18 cellular contexts compared by ENCODE assay signal in genomic region chr4:52870225-52870624, GRCh38. TPM values are rescaled to one million over a fixed set of nuclear protein-coding genes. Genes with fewer than 3 reads are reported as not detected.
DNase-seq lines count a peak whose midpoint lies in the region; ATAC-seq and TF ChIP-seq lines count a peak whose summit lies in the region.
"Had no signal": no experiment of that assay in that cellular context is flagged by ENCODE, and none has a peak within 500 bp of the region (broad histone marks: within the 10 kb centered on the region; RNA-seq: fewer than 3 reads in every experiment).

No MANE protein-coding gene starts in this region.

- H3K79me2 ChIP-seq in hepatocyte (no peaks in the 10 kb centered on the region), PC-3 (ENCODE audit: low read length) (no peaks in the 10 kb centered on the region)

- no peaks in the 10 kb centered on the region for H3K9me3 ChIP-seq in SJCRH30 (replicated peaks)
- no peaks in the 10 kb centered on the region for H3K9me3 ChIP-seq in hepatocyte (ENCODE audit: low read depth)
- no peaks in the 10 kb centered on the region for H3K9me3 ChIP-seq in aorta (ENCODE audit: control insufficient read depth, low read length)
- no peaks in the 10 kb centered on the region for H3K9me3 ChIP-seq in PC-3 (ENCODE audit: low read length)
- H3K9me3 ChIP-seq: mucosa of descending colon, neutrophil had no signal

- H3K4me2 ChIP-seq in hepatocyte (peak overlapping the region; percentile 40), PC-3 (ENCODE audit: low read length) (no peak overlapping the region)

- peaks cover 53% of the 10 kb centered on the region for H3K4me1 ChIP-seq in SJCRH30
- H3K4me1 ChIP-seq in hepatocyte (ENCODE audit: insufficient read depth) = peaks cover 39% of the 10 kb centered on the region
- peaks cover 0 to 12% of the 10 kb centered on the region in 2 donors for H3K4me1 ChIP-seq in aorta (ENCODE audit: control insufficient read depth in 1 of 2, insufficient read depth in 2 of 2, low read length in 2 of 2)
- H3K4me1 ChIP-seq in PC-3 (ENCODE audit: insufficient read depth, low read length) = no peaks in the 10 kb centered on the region

- no peak overlapping the region for H3K9ac ChIP-seq in PC-3 (ENCODE audit: low read length)

- TF ChIP-seq CTCF in hepatocyte (IDR thresholded peaks at IDR 0.05; ENCODE audit: poor library complexity) (no peak), PC-3 (conservative IDR thresholded peaks at IDR 0.05; ENCODE audit: low read depth, low read length) (no peak)

- H3K27me3 ChIP-seq in SJCRH30 (no peaks in the 10 kb centered on the region), hepatocyte (no peaks in the 10 kb centered on the region), aorta (ENCODE audit: control insufficient read depth in 1 of 2, insufficient read depth in 2 of 2, low read length in 1 of 2) (no peaks in the 10 kb centered on the region), PC-3 (ENCODE audit: low read length) (no peaks in the 10 kb centered on the region)

- peak; percentile 56 for ATAC-seq in Right ventricle myocardium inferior
- ATAC-seq in aorta (ENCODE audit: low FRiP score) = no peak
- ATAC-seq in stimulated activated naive CD8-positive, alpha-beta T cell treated with anti-CD3 and anti-CD28 coated beads, Interleukin-15, Interleukin-2, amounts not matched to agents 100 U/mL and 50 U/mL, for 24 hours = no peak
- no peak for ATAC-seq in PC-3
- ATAC-seq: mucosa of descending colon, T-cell had no signal

- no peaks in the 10 kb centered on the region for H4K20me1 ChIP-seq in hepatocyte (ENCODE audit: insufficient read depth, poor library complexity, severe bottlenecking)
- H4K20me1 ChIP-seq in PC-3 (ENCODE audit: low read length) = no peaks in the 10 kb centered on the region

- CTCF ChIA-PET in PC-3 (lab: Charles Lee) = no interaction called here

- H3K4me3 ChIP-seq in SJCRH30 = no peak overlapping the region
- no peak overlapping the region for H3K4me3 ChIP-seq in hepatocyte
- H3K4me3 ChIP-seq in aorta (ENCODE audit: low read length in 2 of 2) = no peak overlapping the region
- H3K4me3 ChIP-seq in PC-3 (ENCODE audit: low read length) = no peak overlapping the region
- H3K4me3 ChIP-seq: mucosa of descending colon had no signal

- intact Hi-C loops in Right ventricle myocardium inferior (cut with DNase I) (loop anchor here (5.0 kb wide), 1 partner anchor 42 kb away; no protein-coding TSS in a partner anchor), cardiac septum (cut with DNase I) (no loop called here), aorta (cut with DNase I) (no loop called here), PC-3 (cut with micrococcal nuclease) (no loop called here)

- no peaks in the 10 kb centered on the region for H3F3A ChIP-seq in PC-3 (ENCODE audit: low read length, unreplicated experiment)

- BruUV-seq in PC-3 (replicated peaks; lab: Mats Ljungman, UMichigan) = no TSS peak

- H3K27ac ChIP-seq in SJCRH30 = peak overlapping the region; percentile 98
- H3K27ac ChIP-seq in hepatocyte = peak overlapping the region; percentile 82
- H3K27ac ChIP-seq in aorta (ENCODE audit: low read depth in 1 of 2, low read length in 2 of 2) = peak overlapping the region; percentile 32 to 46
- no peak overlapping the region for H3K27ac ChIP-seq in PC-3 (ENCODE audit: low read length)
- H3K27ac ChIP-seq: C4-2B, neutrophil, RWPE1 had no signal

- DNase-seq in Right ventricle myocardium inferior (ENCODE audit: missing footprints) (peak; percentile 66), cardiac septum (ENCODE audit: low spot score) (no peak), SJCRH30 (peak in 1 of 2 experiments; percentile 41), hepatocyte (ENCODE audit: low spot score) (no peak), aorta (no peak), PC-3 (no peak), NOMO-1 treated with DMSO at 0.1 percent for 48 hours (lab: John Stamatoyannopoulos, UW; ENCODE audit: unreplicated experiment) (no peak)
- DNase-seq in stimulated activated naive CD8-positive, alpha-beta T cell treated with anti-CD3 and anti-CD28 coated beads, Interleukin-15, Interleukin-2, amounts not matched to agents 100 U/mL and 50 U/mL, for 24 hours = no peak
- DNase-seq: activated CD4-positive, alpha-beta memory T cell treated with anti-CD3 and anti-CD28 coated beads for 36 hours; activated naive CD4-positive, alpha-beta T cell treated with anti-CD3 and anti-CD28 coated beads, Interleukin-2, amount 50 U/mL, for 16 hours; activated T-cell treated with anti-CD3 and anti-CD28 coated beads, Interleukin-2, amount 50 U/mL, for 24 hours; cortex of kidney; mucosa of descending colon; T-cell had no signal

- no peaks in the 10 kb centered on the region for H3K9me2 ChIP-seq in hepatocyte (replicated peaks; ENCODE audit: insufficient read depth)
- no peaks in the 10 kb centered on the region for H3K9me2 ChIP-seq in PC-3 (replicated peaks; ENCODE audit: low read length)

- H3K36me3 ChIP-seq in SJCRH30 (peaks cover 20% of the 10 kb centered on the region), hepatocyte (replicated peaks; ENCODE audit: insufficient read depth, low read depth) (no peaks in the 10 kb centered on the region), aorta (ENCODE audit: control insufficient read depth in 1 of 2, insufficient read depth in 2 of 2, low read length in 1 of 2) (peaks cover 0 to 5% of the 10 kb centered on the region in 2 donors), PC-3 (ENCODE audit: low read depth, low read length) (no peaks in the 10 kb centered on the region)
- H3K36me3 ChIP-seq: neutrophil had no signal

- POLR2A ChIA-PET in PC-3 (lab: Charles Lee; ENCODE audit: unreplicated experiment) = no interaction called here

- H2AFZ ChIP-seq in hepatocyte (no peak overlapping the region), PC-3 (ENCODE audit: low read length) (no peak overlapping the region)

- 45% methylated on average over 4 of the region's 4 CpGs for WGBS in hepatocyte (ENCODE audit: low lambda C conversion rate, missing lambda C conversion rate)
- 26 to 33% methylated on average over 4 of the region's 4 CpGs for WGBS in aorta, 2 donors

RNA-seq across cellular contexts. Expression of gene RASL11B, which starts 8.1 kb away (rescaled TPM):
- 3.7 TPM for total RNA-seq in Right ventricle myocardium inferior
- 23.8 TPM for total RNA-seq in cardiac septum
- total RNA-seq in SJCRH30 (2014; rRNA removed; shearing (Covaris generic)) = 21.2 and 26.6 TPM in 2 replicates
- total RNA-seq in hepatocyte = 6.3 and 8.9 TPM in 2 replicates
- polyA plus RNA-seq in hepatocyte = 6.9 and 7.6 TPM in 2 replicates
- 1 to 10 TPM; 5.6 to 5.7 TPM for total RNA-seq in aorta
- 10 to 100 TPM in 1 of 2 donors, 1 to 10 TPM in 1; 4.8 to 12.3 TPM for polyA plus RNA-seq in aorta
- total RNA-seq in PC-3 (2014; rRNA removed) = 0.07 and 2.1 TPM in 2 replicates
- total RNA-seq: endothelial cell of umbilical vein had no signal
